In genomic region chr18:59324623-59324971, GRCh38 we compare ENCODE assay signal across 25 cellular contexts. TPM values are rescaled to one million over a fixed set of nuclear protein-coding genes. Genes with fewer than 3 reads are reported as not detected.
DNase-seq lines count a peak whose midpoint lies in the region; ATAC-seq, FAIRE-seq and TF ChIP-seq lines count a peak whose summit lies in the region.
"Had no signal": no experiment of that assay in that cellular context is flagged by ENCODE, and none has a peak within 500 bp of the region (broad histone marks: within the 10 kb centered on the region; RNA-seq: fewer than 3 reads in every experiment).

No MANE protein-coding gene starts in this region.

- H3K27ac Mint-ChIP-seq in stimulated activated effector memory CD8-positive, alpha-beta T cell treated with anti-CD3 and anti-CD28 coated beads, Interleukin-12 subunit alpha, Interleukin-12 subunit beta, amount 100 ng/mL, for 72 hours = no peak overlapping the region
- H3K27ac Mint-ChIP-seq: GM23338, IgD-negative memory B cell had no signal

- TF ChIP-seq POLR2A in GM19193 (IDR thresholded peaks at IDR 0.05; ENCODE audit: extremely low read depth, insufficient read depth, insufficient read length) (peak; percentile 19), GM12878 (IDR thresholded peaks at IDR 0.05; ENCODE audit: low read depth, low read length) (peak; percentile 70)

- no peak overlapping the region for H3K4me3 ChIP-seq in SK-N-SH (ENCODE audit: low read depth in 2 of 2, low read length in 1 of 2)
- no peak overlapping the region for H3K4me3 ChIP-seq in GM12878
- H3K4me3 ChIP-seq: GM23338, SK-N-MC had no signal

- DNase-seq in SK-N-SH = no peak
- DNase-seq in GM12878 (ENCODE audit: low read depth, low spot score) = no peak
- DNase-seq in stimulated activated effector memory CD8-positive, alpha-beta T cell treated with anti-CD3 and anti-CD28 coated beads, Interleukin-12 subunit alpha, Interleukin-12 subunit beta, amount 100 ng/mL, for 72 hours (ENCODE audit: low spot score in 2 of 2) = no peak
- no peak for DNase-seq in stimulated activated CD4-positive, alpha-beta T cell treated with anti-CD3 and anti-CD28 coated beads, Interleukin-2, amount 100 ng/mL, for 48 hours
- DNase-seq in NCI-H446 treated with DMSO at 0.1 percent for 48 hours (lab: John Stamatoyannopoulos, UW) = no peak
- no peak for DNase-seq in NCI-H446 (lab: John Stamatoyannopoulos, UW)
- DNase-seq: 8988T; COR-L47; DMS53; HCEC 1CT; NCI-H1105; NCI-H2081; NCI-H2171 treated with DMSO at 0.1 percent for 48 hours; NK-92 treated with Interleukin-12 subunit alpha and Interleukin-12 subunit beta, amount 100 ng/mL, for 24 hours; SHP77 had no signal

- CTCF ChIA-PET in SK-N-SH (lab: Yijun Ruan, JAX) (interaction anchor here (2.3 to 3.5 kb wide), 2 partner anchors 16 to 78 kb away, joined by 5 to 15 read pairs; no protein-coding TSS in a partner anchor), GM12878 (lab: Yijun Ruan, JAX) (no interaction called here)

- H3K36me3 Mint-ChIP-seq in stimulated activated effector memory CD8-positive, alpha-beta T cell treated with anti-CD3 and anti-CD28 coated beads, Interleukin-12 subunit alpha, Interleukin-12 subunit beta, amount 100 ng/mL, for 72 hours = peaks cover 36% of the 10 kb centered on the region

- ATAC-seq in SK-N-SH treated with all-trans-retinoic acid at 6 μM for 48 hours = peak; percentile 20; the same call in 2 of the 3 replicates
- no peak for ATAC-seq in GM12878
- ATAC-seq in stimulated activated effector memory CD8-positive, alpha-beta T cell treated with anti-CD3 and anti-CD28 coated beads, Interleukin-12 subunit alpha, Interleukin-12 subunit beta, amount 100 ng/mL, for 72 hours = peak; percentile 9
- ATAC-seq: GM23338 had no signal

- H3K27ac ChIP-seq in SK-N-SH (ENCODE audit: low read depth in 2 of 2, low read length in 1 of 2) (no peak overlapping the region), GM12878 (ENCODE audit: control insufficient read depth, insufficient read depth) (no peak overlapping the region)
- H3K27ac ChIP-seq: SK-N-MC had no signal

- H3F3A ChIP-seq in SK-N-SH (replicated peaks; ENCODE audit: insufficient read depth) = peaks cover 4% of the 10 kb centered on the region

- intact Hi-C loops in GM12878 (cut with micrococcal nuclease; ENCODE audit: unreplicated experiment) = no loop called here

- TF ChIP-seq EP300 in SK-N-SH (IDR thresholded peaks at IDR 0.05; ENCODE audit: borderline replicate concordance in 1 of 2, low read depth in 1 of 2, low read length in 1 of 2) (no peak), GM12878 (IDR thresholded peaks at IDR 0.05; ENCODE audit: borderline replicate concordance in 1 of 2, control insufficient read depth in 1 of 2, low read depth in 2 of 2, low read length in 2 of 2) (no peak)

- POLR2A ChIA-PET in SK-N-SH (lab: Yijun Ruan, JAX) (no interaction called here), GM12878 (lab: Charles Lee) (no interaction called here)

- RAD21 ChIA-PET in GM12878 (lab: Charles Lee; ENCODE audit: unreplicated experiment) = no interaction called here

- H3K36me3 ChIP-seq in SK-N-SH (replicated peaks in 1 of 2; ENCODE audit: control insufficient read depth in 1 of 2, insufficient read depth in 2 of 2, low read length in 1 of 2) = peaks cover 36 to 40% of the 10 kb centered on the region in 2 experiments
- H3K36me3 ChIP-seq in GM12878 (ENCODE audit: control insufficient read depth in 2 of 2, insufficient read depth in 2 of 2, low read length in 1 of 2) = peaks cover 0 to 18% of the 10 kb centered on the region in 2 experiments; a peak in 2 of 4 replicates

- no TSS peak for BruUV-seq in GM12878 (replicated peaks; lab: Mats Ljungman, UMichigan)

- H3K4me1 ChIP-seq in SK-N-SH (ENCODE audit: control insufficient read depth in 1 of 2, insufficient read depth in 2 of 2, low read depth in 1 of 2, low read length in 1 of 2) = no peaks in the 10 kb centered on the region
- H3K4me1 ChIP-seq in GM12878 (ENCODE audit: control insufficient read depth, insufficient read depth, low read length) = no peaks in the 10 kb centered on the region

- H3K79me2 ChIP-seq in SK-N-SH (ENCODE audit: insufficient read depth) (no peaks in the 10 kb centered on the region), GM12878 (ENCODE audit: control insufficient read depth, insufficient read depth, low read length) (no peaks in the 10 kb centered on the region)

- WGBS in SK-N-SH (ENCODE audit: low lambda C conversion rate) = 97% methylated on average over 4 of the region's 4 CpGs
- 90% methylated on average over 4 of the region's 4 CpGs for WGBS in GM12878 (ENCODE audit: insufficient coverage, insufficient replicate concordance, low lambda C conversion rate, missing lambda C conversion rate)

- no peak for FAIRE-seq in GM12878 (lab: Jason Lieb, UNC)
- FAIRE-seq: GM19239, HTR-8/SVneo had no signal

- SMC1A ChIA-PET in GM12878 (lab: Charles Lee; ENCODE audit: uncharacterized antibody, unreplicated experiment) = no interaction called here

- TF ChIP-seq CTCF in SK-N-SH (IDR thresholded peaks at IDR 0.05) = no peak
- no peak for TF ChIP-seq CTCF in GM12878 (IDR thresholded peaks at IDR 0.05 in 2 of 3, conservative IDR thresholded peaks at IDR 0.05 in 1 of 3; ENCODE audit: control insufficient read depth in 2 of 3, extremely low read depth in 1 of 3, insufficient read depth in 1 of 3, low read depth in 3 of 3, low read length in 3 of 3)

- no peaks in the 10 kb centered on the region for H3K27me3 ChIP-seq in SK-N-SH (ENCODE audit: insufficient read depth)
- H3K27me3 ChIP-seq in GM12878 (replicated peaks in 1 of 2; ENCODE audit: control insufficient read depth in 2 of 2, insufficient read depth in 2 of 2, low read length in 1 of 2) = no peaks in the 10 kb centered on the region

- no peak overlapping the region for H2AFZ ChIP-seq in SK-N-SH (ENCODE audit: low read depth)
- H2AFZ ChIP-seq in GM12878 (ENCODE audit: control insufficient read depth, low read depth, low read length) = no peak overlapping the region
- H2AFZ ChIP-seq: GM23338 had no signal

- no peaks in the 10 kb centered on the region for H3K9me3 Mint-ChIP-seq in stimulated activated effector memory CD8-positive, alpha-beta T cell treated with anti-CD3 and anti-CD28 coated beads, Interleukin-12 subunit alpha, Interleukin-12 subunit beta, amount 100 ng/mL, for 72 hours
- H3K9me3 Mint-ChIP-seq: GM23338, IgD-negative memory B cell had no signal

- TF ChIP-seq RAD21 in SK-N-SH (IDR thresholded peaks at IDR 0.05; ENCODE audit: low read length) (no peak), GM12878 (IDR thresholded peaks at IDR 0.05; ENCODE audit: insufficient read depth, low read depth, low read length) (no peak)

- H3K4me2 ChIP-seq in SK-N-SH (no peak overlapping the region), GM12878 (ENCODE audit: control insufficient read depth, insufficient read depth) (no peak overlapping the region)
- H3K4me2 ChIP-seq: GM23338 had no signal

- in situ Hi-C loops in GM12878 (cut with MboI) = no loop called here

- no peaks in the 10 kb centered on the region for H3K4me1 Mint-ChIP-seq in stimulated activated effector memory CD8-positive, alpha-beta T cell treated with anti-CD3 and anti-CD28 coated beads, Interleukin-12 subunit alpha, Interleukin-12 subunit beta, amount 100 ng/mL, for 72 hours
- H3K4me1 Mint-ChIP-seq: CD14-positive monocyte, IgD-negative memory B cell had no signal

- H3K4me3 Mint-ChIP-seq in stimulated activated effector memory CD8-positive, alpha-beta T cell treated with anti-CD3 and anti-CD28 coated beads, Interleukin-12 subunit alpha, Interleukin-12 subunit beta, amount 100 ng/mL, for 72 hours = no peak overlapping the region
- H3K4me3 Mint-ChIP-seq: CD14-positive monocyte, GM23338, IgD-negative memory B cell had no signal

- no peaks in the 10 kb centered on the region for H3K9me3 ChIP-seq in SK-N-SH
- H3K9me3 ChIP-seq in GM12878 (replicated peaks; ENCODE audit: control insufficient read depth, insufficient read depth, low read length) = no peaks in the 10 kb centered on the region

- H3K9ac ChIP-seq in SK-N-SH (no peak overlapping the region), GM12878 (ENCODE audit: control insufficient read depth, insufficient read depth, low read length) (no peak overlapping the region)

- no peaks in the 10 kb centered on the region for H3K9me2 ChIP-seq in SK-N-SH

- H4K20me1 ChIP-seq in SK-N-SH (ENCODE audit: insufficient read depth) (no peaks in the 10 kb centered on the region), GM12878 (ENCODE audit: control insufficient read depth, insufficient read depth) (no peaks in the 10 kb centered on the region)

RNA-seq across cellular contexts. Expression of gene CPLX4, which starts 6.1 kb away (rescaled TPM):
- polyA plus RNA-seq in SK-N-SH (2012; rRNA removed) (not detected in 2 replicates), GM12878 (2011; rRNA removed) (not detected in 2 replicates), GM12878 (2014; fragmentation: Illumina TruSeq; extraction: Trizol) (not detected in 2 replicates), GM12878 (2014; fragmentation: Nextera tagmentation; extraction: Ambion mirVana) (not detected), GM12878 (2014; rRNA removed) (not detected in 2 replicates), GM12878 (2016; fragmentation: Nextera tagmentation; extraction: Ambion mirVana) (not detected)
- polyA plus RNA-seq in SK-N-SH (2012; cell fraction: cytosol; rRNA removed) = not detected in 2 replicates
- polyA plus RNA-seq in SK-N-SH (2012; cell fraction: nucleus; rRNA removed) = not detected in 2 replicates
- total RNA-seq in GM12878 (2013; cell fraction: nucleolus; rRNA removed) = not detected in 2 replicates
- total RNA-seq in GM12878 (2014; rRNA removed) (not detected in 2 replicates), GM12878 (2014; rRNA removed; fragmentation: Illumina TruSeq; extraction: Trizol) (not detected in 2 replicates), GM12878 (2021) (not detected in 2 replicates)
- not detected for polyA plus RNA-seq in GM12878 (2011; ENCODE audit: low read depth)
- not detected in 2 replicates for polyA plus RNA-seq in GM12878 (2011; cell fraction: cytosol; rRNA removed)
- polyA plus RNA-seq in GM12878 (2011; cell fraction: nucleus; rRNA removed) = not detected in 2 replicates
- polyA plus RNA-seq in GM12878 (2012) = not detected in 2 replicates
- polyA minus RNA-seq in GM12878 (2011; rRNA and poly(A)+ RNA removed) = not detected in 2 replicates
- polyA minus RNA-seq in GM12878 (2011; cell fraction: cytosol; rRNA and poly(A)+ RNA removed) = not detected in 2 replicates
- not detected in 2 replicates for polyA minus RNA-seq in GM12878 (2011; cell fraction: nucleus; rRNA and poly(A)+ RNA removed)
- total RNA-seq: GM23338, NCI-H460 had no signal
- polyA plus RNA-seq: AG04450, CD14-positive monocyte, GM23338, IgD-negative memory B cell had no signal

RNA-seq across cellular contexts. Expression of gene LMAN1, which starts 34.5 kb away (rescaled TPM):
- polyA plus RNA-seq in SK-N-SH (2012; rRNA removed) (43.4 and 56.5 TPM in 2 replicates), GM12878 (2011; rRNA removed) (78.9 and 122 TPM in 2 replicates), GM12878 (2014; fragmentation: Illumina TruSeq; extraction: Trizol) (58.6 and 81.4 TPM in 2 replicates), GM12878 (2014; fragmentation: Nextera tagmentation; extraction: Ambion mirVana) (10 to 100 TPM; 15.0 to 20.3 TPM), GM12878 (2014; rRNA removed) (45.6 and 47.9 TPM in 2 replicates), GM12878 (2016; fragmentation: Nextera tagmentation; extraction: Ambion mirVana) (10 to 100 TPM; 65.7 to 72.5 TPM)
- 53.7 and 54.8 TPM in 2 replicates for polyA plus RNA-seq in SK-N-SH (2012; cell fraction: cytosol; rRNA removed)
- polyA plus RNA-seq in SK-N-SH (2012; cell fraction: nucleus; rRNA removed) = 41.3 and 49.7 TPM in 2 replicates
- total RNA-seq in GM12878 (2013; cell fraction: nucleolus; rRNA removed) = 181 and 191 TPM in 2 replicates
- total RNA-seq in GM12878 (2014; rRNA removed) (69.4 and 78.1 TPM in 2 replicates), GM12878 (2014; rRNA removed; fragmentation: Illumina TruSeq; extraction: Trizol) (71.1 and 71.2 TPM in 2 replicates), GM12878 (2021) (66.7 and 71.4 TPM in 2 replicates)
- polyA plus RNA-seq in GM12878 (2011; ENCODE audit: low read depth) = 38.7 TPM
- 38.8 and 41.6 TPM in 2 replicates for polyA plus RNA-seq in GM12878 (2011; cell fraction: cytosol; rRNA removed)
- polyA plus RNA-seq in GM12878 (2011; cell fraction: nucleus; rRNA removed) = 45.2 and 49.1 TPM in 2 replicates
- polyA plus RNA-seq in GM12878 (2012) = 72.1 and 73.5 TPM in 2 replicates
- 49.1 and 55.5 TPM in 2 replicates for polyA minus RNA-seq in GM12878 (2011; rRNA and poly(A)+ RNA removed)
- polyA minus RNA-seq in GM12878 (2011; cell fraction: cytosol; rRNA and poly(A)+ RNA removed) = 56.6 and 62.9 TPM in 2 replicates
- 38.3 and 54.6 TPM in 2 replicates for polyA minus RNA-seq in GM12878 (2011; cell fraction: nucleus; rRNA and poly(A)+ RNA removed)

RNA-seq across cellular contexts. Expression of gene RAX, which starts 51.3 kb away (rescaled TPM):
- not detected in 2 replicates for polyA plus RNA-seq in SK-N-SH (2012; rRNA removed)
- not detected in 2 replicates for polyA plus RNA-seq in SK-N-SH (2012; cell fraction: cytosol; rRNA removed)
- polyA plus RNA-seq in SK-N-SH (2012; cell fraction: nucleus; rRNA removed) = not detected in 2 replicates
- total RNA-seq in GM12878 (2013; cell fraction: nucleolus; rRNA removed) = not detected in 2 replicates
- not detected in 2 replicates for total RNA-seq in GM12878 (2014; rRNA removed)
- not detected in 2 replicates for total RNA-seq in GM12878 (2014; rRNA removed; fragmentation: Illumina TruSeq; extraction: Trizol)
- not detected in 2 replicates for total RNA-seq in GM12878 (2021)
- polyA plus RNA-seq in GM12878 (2011; ENCODE audit: low read depth) = not detected
- not detected in 2 replicates for polyA plus RNA-seq in GM12878 (2011; rRNA removed)
- not detected in 2 replicates for polyA plus RNA-seq in GM12878 (2011; cell fraction: cytosol; rRNA removed)
- polyA plus RNA-seq in GM12878 (2011; cell fraction: nucleus; rRNA removed) = not detected in 2 replicates
- polyA plus RNA-seq in GM12878 (2012) = not detected in 2 replicates
- not detected in 2 replicates for polyA plus RNA-seq in GM12878 (2014; fragmentation: Illumina TruSeq; extraction: Trizol)
- not detected for polyA plus RNA-seq in GM12878 (2014; fragmentation: Nextera tagmentation; extraction: Ambion mirVana)
- not detected in 2 replicates for polyA plus RNA-seq in GM12878 (2014; rRNA removed)
- not detected for polyA plus RNA-seq in GM12878 (2016; fragmentation: Nextera tagmentation; extraction: Ambion mirVana)
- not detected in 2 replicates for polyA minus RNA-seq in GM12878 (2011; rRNA and poly(A)+ RNA removed)
- polyA minus RNA-seq in GM12878 (2011; cell fraction: cytosol; rRNA and poly(A)+ RNA removed) = not detected in 2 replicates
- not detected in 2 replicates for polyA minus RNA-seq in GM12878 (2011; cell fraction: nucleus; rRNA and poly(A)+ RNA removed)
- total RNA-seq: NCI-H460 had no signal
- polyA plus RNA-seq: AG04450, CD14-positive monocyte, IgD-negative memory B cell had no signal
